Comparison of ENCODE assay signal across 11 cellular contexts in genomic region chr12:55925371-55925770, GRCh38. TPM values are rescaled to one million over a fixed set of nuclear protein-coding genes. Genes with fewer than 3 reads are reported as not detected.
DNase-seq lines count a peak whose midpoint lies in the region; ATAC-seq and TF ChIP-seq lines count a peak whose summit lies in the region.
"Had no signal": no experiment of that assay in that cellular context is flagged by ENCODE, and none has a peak within 500 bp of the region (broad histone marks: within the 10 kb centered on the region; RNA-seq: fewer than 3 reads in every experiment).

No MANE protein-coding gene starts in this region.

- H3K4me1 ChIP-seq in ACC112 (ENCODE audit: control insufficient read depth, insufficient read depth, low read length, unreplicated experiment), result peaks cover 33% of the 10 kb centered on the region
- peaks cover 29% of the 10 kb centered on the region for H3K4me1 ChIP-seq in GM23338 (ENCODE audit: insufficient read depth)

- no peaks in the 10 kb centered on the region for H3K9me2 ChIP-seq in GM23338 (ENCODE audit: insufficient read depth)

- no peaks in the 10 kb centered on the region for H3K36me3 ChIP-seq in ACC112 (ENCODE audit: insufficient read depth, low read length)
- H3K36me3 ChIP-seq in GM23338 (ENCODE audit: insufficient read depth), result peaks cover 4% of the 10 kb centered on the region; the same call in 1 of the 2 replicates

- DNase-seq in GM23338 (ENCODE audit: low spot score), result no peak
- no peak for DNase-seq in immature natural killer cell
- no peak for DNase-seq in DMS 273 treated with DMSO at 0.1 percent for 48 hours (lab: John Stamatoyannopoulos, UW)
- DNase-seq in NCI-H510A (lab: John Stamatoyannopoulos, UW), result no peak
- DNase-seq: activated effector memory CD4-positive, alpha-beta T cell treated with Interleukin-2 at 50 U/mL for 16 hours; kidney had no signal

- H3K27ac Mint-ChIP-seq in GM23338, result peak overlapping the region; percentile 64
- peak overlapping the region; percentile 93 to 98 (median 97) for H3K27ac Mint-ChIP-seq in immature natural killer cell

- H3K4me1 Mint-ChIP-seq in GM23338 (peaks cover 25% of the 10 kb centered on the region), immature natural killer cell (peaks cover 51 to 75% of the 10 kb centered on the region in 2 donors)

- H2AFZ ChIP-seq in ACC112 (ENCODE audit: low read length, unreplicated experiment) (no peak overlapping the region), GM23338 (no peak overlapping the region)

- H4K20me1 ChIP-seq in GM23338 (replicated peaks; ENCODE audit: insufficient read depth), result peaks cover 3% of the 10 kb centered on the region

- H3K27ac ChIP-seq in ACC112 (ENCODE audit: low read depth, low read length) (peak overlapping the region; percentile 90), GM23338 (ENCODE audit: low read depth) (0 out of 2 replicates have a peak overlapping the region, but pooled peaks have one; percentile 18), VCaP (peak overlapping the region; percentile 100)

- H3K4me2 ChIP-seq in GM23338, result peak overlapping the region; percentile 85

- H3K27me3 ChIP-seq in ACC112 (ENCODE audit: insufficient read depth, low read length) (no peaks in the 10 kb centered on the region), GM23338 (ENCODE audit: insufficient read depth) (no peaks in the 10 kb centered on the region)

- TF ChIP-seq CTCF in GM23338 (conservative IDR thresholded peaks at IDR 0.05; ENCODE audit: low read depth in 2 of 2) (no peak), VCaP (conservative IDR thresholded peaks at IDR 0.05) (no peak)

- no peak for ATAC-seq in GM23338
- no peak for ATAC-seq in esophagus mucosa
- ATAC-seq in HG02642 (IDR thresholded peaks at IDR 0.05; ENCODE audit: poor library complexity, unreplicated experiment), result no peak
- ATAC-seq: sciatic nerve had no signal

- peak overlapping the region; percentile 96 for H3K4me3 ChIP-seq in ACC112 (ENCODE audit: low read depth, low read length)
- peak overlapping the region; percentile 99 for H3K4me3 ChIP-seq in GM23338

- peaks cover 8% of the 10 kb centered on the region for H3K27me3 Mint-ChIP-seq in GM23338 (ENCODE audit: insufficient read depth, low read depth, poor library complexity)
- H3K27me3 Mint-ChIP-seq in immature natural killer cell (ENCODE audit: low read depth in 3 of 3), result peaks cover 8 to 15% (median 13%) of the 10 kb centered on the region in 3 donors

- H3K9me3 Mint-ChIP-seq in GM23338, result no peaks in the 10 kb centered on the region; the same call in 2 of the 3 replicates
- H3K9me3 Mint-ChIP-seq in immature natural killer cell, result no peaks in the 10 kb centered on the region

- H3F3A ChIP-seq in GM23338 (replicated peaks; ENCODE audit: low read depth), result peaks cover 18% of the 10 kb centered on the region

- H3K36me3 Mint-ChIP-seq in GM23338 (ENCODE audit: low read depth) (peaks cover 35% of the 10 kb centered on the region), immature natural killer cell (peaks cover 3 to 4% (median 4%) of the 10 kb centered on the region in 3 donors)

- H3K4me3 Mint-ChIP-seq in GM23338 (peak overlapping the region; percentile 98), immature natural killer cell (peak overlapping the region; percentile 97 to 100 (median 98))

- H3K79me2 ChIP-seq in ACC112 (ENCODE audit: control insufficient read depth, insufficient read depth, low read length, unreplicated experiment) (peaks cover 55% of the 10 kb centered on the region), GM23338 (replicated peaks; ENCODE audit: insufficient read depth) (peaks cover 64% of the 10 kb centered on the region)

TF ChIP-seq in GM23338, 12 proteins besides CTCF, POLR2A, EP300 and RAD21:
- no peak for TF ChIP-seq REST (IDR thresholded peaks at IDR 0.05; ENCODE audit: unreplicated experiment)

RNA-seq across cellular contexts. Expression of gene PYM1, which starts 2.3 kb away (rescaled TPM):
- total RNA-seq in GM23338 (2014; rRNA removed; shearing (Covaris generic)), result 70.2 and 75.9 TPM in 2 replicates
- polyA plus RNA-seq in GM23338 (2016; fragmentation: Nextera tagmentation; extraction: Ambion mirVana) (150 and 151 TPM in 2 replicates), immature natural killer cell (10 to 100 TPM; 41.2 to 66.3 (median 54.2) TPM)
- total RNA-seq in esophagus mucosa, result 66.9 TPM

RNA-seq across cellular contexts. Expression of gene DGKA, which starts 5.6 kb away (rescaled TPM):
- 16.1 and 35.9 TPM in 2 replicates for total RNA-seq in GM23338 (2014; rRNA removed; shearing (Covaris generic))
- polyA plus RNA-seq in GM23338 (2016; fragmentation: Nextera tagmentation; extraction: Ambion mirVana) (22.5 and 24.6 TPM in 2 replicates), immature natural killer cell (10 to 100 TPM; 14.9 to 38.1 (median 19.7) TPM)
- total RNA-seq in esophagus mucosa, result 170 TPM

RNA-seq across cellular contexts. Expression of gene PMEL, which starts 40.5 kb away (rescaled TPM):
- total RNA-seq in GM23338 (2014; rRNA removed; shearing (Covaris generic)), result 81.6 and 108 TPM in 2 replicates
- 64.5 and 68.1 TPM in 2 replicates for polyA plus RNA-seq in GM23338 (2016; fragmentation: Nextera tagmentation; extraction: Ambion mirVana)
- under 1 TPM in 1 of 3 donors, not detected in 2; 0.44 TPM for polyA plus RNA-seq in immature natural killer cell
- total RNA-seq in esophagus mucosa, result 0.52 TPM

RNA-seq across cellular contexts. Expression of gene CDK2, which starts 41.3 kb away (rescaled TPM):
- 27.7 and 31.0 TPM in 2 replicates for total RNA-seq in GM23338 (2014; rRNA removed; shearing (Covaris generic))
- 14.1 and 15.2 TPM in 2 replicates for polyA plus RNA-seq in GM23338 (2016; fragmentation: Nextera tagmentation; extraction: Ambion mirVana)
- 10 to 100 TPM; 11.6 to 27.7 (median 13.4) TPM for polyA plus RNA-seq in immature natural killer cell
- 20.5 TPM for total RNA-seq in esophagus mucosa

RNA-seq across cellular contexts. Expression of gene RAB5B, which starts 48.5 kb away (rescaled TPM):
- 43.7 and 46.5 TPM in 2 replicates for total RNA-seq in GM23338 (2014; rRNA removed; shearing (Covaris generic))
- polyA plus RNA-seq in GM23338 (2016; fragmentation: Nextera tagmentation; extraction: Ambion mirVana), result 18.6 and 19.7 TPM in 2 replicates
- 10 to 100 TPM; 54.6 to 80.6 (median 76.9) TPM for polyA plus RNA-seq in immature natural killer cell
- 111 TPM for total RNA-seq in esophagus mucosa

Comparison
In these comparisons a context has a peak if more than half of its experiments do, and no peak if none do; other contexts are left out.
1. H3K27ac ChIP-seq: peak in every context shown above with its lines; median percentile 100 in VCaP; 90 in ACC112; 18 in GM23338.
2. RNA of gene PMEL, which starts 40.5 kb away (total RNA-seq): 81.6 to 108 TPM in GM23338; 0.52 TPM in esophagus mucosa (single experiment); every median in the first group is over 10 times any median in the second.